Comparison of ENCODE assay signal across 29 cellular contexts in the genomic region with DNA sequence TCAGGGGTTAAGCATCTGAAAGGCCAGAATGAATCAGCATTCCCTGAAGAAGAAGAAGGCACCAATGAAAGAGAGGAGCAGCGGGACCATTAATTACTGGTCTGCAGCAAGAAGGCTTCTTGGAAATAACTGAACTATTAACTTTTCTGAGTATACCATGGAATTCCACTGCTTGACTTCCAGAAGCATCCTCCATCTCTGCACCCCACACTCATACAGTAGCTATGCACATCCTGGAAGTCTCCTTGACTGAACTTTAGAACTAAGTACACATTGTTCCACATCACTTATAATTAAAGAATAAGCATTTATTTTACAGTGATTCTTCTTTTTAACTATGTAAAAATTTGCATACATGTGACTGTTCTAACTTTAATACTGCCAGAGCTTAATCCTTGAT.
"Had no signal": no experiment of that assay in that cellular context is flagged by ENCODE, and none has a peak within 500 bp of the region (broad histone marks: within the 10 kb centered on the region; RNA-seq: fewer than 3 reads in every experiment).

No MANE protein-coding gene starts in this region.

- H3K27ac Mint-ChIP-seq: activated CD4-positive, alpha-beta memory T cell treated with anti-CD3 and anti-CD28 coated beads for 36 hours; activated CD4-positive, alpha-beta T cell treated with anti-CD3 and anti-CD28 coated beads, Interleukin-2, amount 10 ng/mL, durations not matched to agents 7 days and 5 days; activated naive CD4-positive, alpha-beta T cell treated with anti-CD3 and anti-CD28 coated beads, Interleukin-2, amount 50 U/mL, for 72 hours; activated naive CD8-positive, alpha-beta T cell treated with anti-CD3 and anti-CD28 coated beads, Interleukin-2, amount 50 U/mL, for 24 hours; brain; T-helper 1 cell treated with Interleukin-12 subunit alpha and Interleukin-12 subunit beta and Interleukin-4 antibody, amounts not matched to agents 30 μg/mL and 1 μg/mL, for 36 hours; WTC11 had no signal

- H3K36me3 Mint-ChIP-seq: activated CD4-positive, alpha-beta memory T cell treated with anti-CD3 and anti-CD28 coated beads for 36 hours; activated naive CD4-positive, alpha-beta T cell treated with anti-CD3 and anti-CD28 coated beads, Interleukin-2, amount 50 U/mL, for 72 hours; brain; WTC11 had no signal

- ATAC-seq: activated naive CD4-positive, alpha-beta T cell treated with anti-CD3 and anti-CD28 coated beads, Interleukin-2, amount 50 U/mL, for 72 hours; activated naive CD8-positive, alpha-beta T cell treated with anti-CD3 and anti-CD28 coated beads, Interleukin-2, amount 50 U/mL, for 24 hours; activated T-cell treated with anti-CD3 and anti-CD28 coated beads, Interleukin-2, amount 50 U/mL, for 4 hours; WTC11 had no signal

- H3K4me1 Mint-ChIP-seq: activated CD4-positive, alpha-beta T cell treated with anti-CD3 and anti-CD28 coated beads, Interleukin-2, amount 10 ng/mL, durations not matched to agents 7 days and 5 days; activated naive CD8-positive, alpha-beta T cell treated with anti-CD3 and anti-CD28 coated beads, Interleukin-2, amount 50 U/mL, for 24 hours; brain had no signal

- H3K9me3 Mint-ChIP-seq: activated CD4-positive, alpha-beta memory T cell treated with anti-CD3 and anti-CD28 coated beads for 36 hours; activated CD4-positive, alpha-beta T cell treated with anti-CD3 and anti-CD28 coated beads, Interleukin-2, amount 10 ng/mL, durations not matched to agents 7 days and 5 days; activated naive CD4-positive, alpha-beta T cell treated with anti-CD3 and anti-CD28 coated beads, Interleukin-2, amount 50 U/mL, for 72 hours; activated naive CD8-positive, alpha-beta T cell treated with anti-CD3 and anti-CD28 coated beads, Interleukin-2, amount 50 U/mL, for 24 hours; activated T-cell treated with anti-CD3 and anti-CD28 coated beads, Interleukin-2, amount 50 U/mL, for 4 hours; T-helper 1 cell treated with Interleukin-12 subunit alpha and Interleukin-12 subunit beta and Interleukin-4 antibody, amounts not matched to agents 30 μg/mL and 1 μg/mL, for 36 hours; WTC11 had no signal

- DNase-seq: activated CD4-positive, alpha-beta memory T cell treated with anti-CD3 and anti-CD28 coated beads for 36 hours; activated CD4-positive, alpha-beta T cell treated with anti-CD3 and anti-CD28 coated beads, Interleukin-2, amount 10 ng/mL, durations not matched to agents 7 days and 5 days; activated CD4-positive, CD25-positive, alpha-beta regulatory T cell treated with anti-CD3 and anti-CD28 coated beads, Interleukin-2, amount 50 U/mL, for 72 hours; activated CD8-positive, alpha-beta memory T cell treated with anti-CD3 and anti-CD28 coated beads for 24 hours; activated effector memory CD4-positive, alpha-beta T cell treated with anti-CD3 and anti-CD28 coated beads, Interleukin-2, amount 50 U/mL, for 16 hours; activated naive CD4-positive, alpha-beta T cell treated with Interleukin-2 at 50 U/mL for 16 hours; activated naive CD8-positive, alpha-beta T cell treated with anti-CD3 and anti-CD28 coated beads, Interleukin-2, amount 50 U/mL, for 24 hours; activated T-cell treated with anti-CD3 and anti-CD28 coated beads, Interleukin-2, amount 50 U/mL, for 4 hours; amniotic stem cell; Kasumi-1; KBM-7; NCI-H1092; NCI-H1417 treated with DMSO at 0.1 percent for 48 hours; NCI-H1694; NCI-H2029; NCI-H2107; NCI-H2171 treated with DMSO at 0.1 percent for 48 hours; NCI-H226; NCI-H526; NCI-H82; NK-92 treated with Interleukin-12 subunit alpha and Interleukin-12 subunit beta, amount 100 ng/mL, for 24 hours; Peyer's patch; Right ventricle myocardium superior; SJCRH30; SK-N-SH had no signal

- H3K27me3 Mint-ChIP-seq: activated CD4-positive, alpha-beta memory T cell treated with anti-CD3 and anti-CD28 coated beads for 36 hours; activated CD4-positive, alpha-beta T cell treated with anti-CD3 and anti-CD28 coated beads, Interleukin-2, amount 10 ng/mL, durations not matched to agents 7 days and 5 days; activated naive CD8-positive, alpha-beta T cell treated with anti-CD3 and anti-CD28 coated beads, Interleukin-2, amount 50 U/mL, for 24 hours had no signal

- H3K4me3 Mint-ChIP-seq: activated CD4-positive, alpha-beta memory T cell treated with anti-CD3 and anti-CD28 coated beads for 36 hours; activated CD4-positive, alpha-beta T cell treated with anti-CD3 and anti-CD28 coated beads, Interleukin-2, amount 10 ng/mL, durations not matched to agents 7 days and 5 days; activated naive CD8-positive, alpha-beta T cell treated with anti-CD3 and anti-CD28 coated beads, Interleukin-2, amount 50 U/mL, for 24 hours; activated T-cell treated with anti-CD3 and anti-CD28 coated beads, Interleukin-2, amount 50 U/mL, for 4 hours; brain; T-helper 1 cell treated with Interleukin-12 subunit alpha and Interleukin-12 subunit beta and Interleukin-4 antibody, amounts not matched to agents 30 μg/mL and 1 μg/mL, for 36 hours; WTC11 had no signal
